19 cellular contexts compared by ENCODE assay signal in genomic region chr13:53694814-53695533, GRCh38.
DNase-seq lines count a peak whose midpoint lies in the region; ATAC-seq and TF ChIP-seq lines count a peak whose summit lies in the region.
"Had no signal": no experiment of that assay in that cellular context is flagged by ENCODE, and none has a peak within 500 bp of the region (broad histone marks: within the 10 kb centered on the region; RNA-seq: fewer than 3 reads in every experiment).

No MANE protein-coding gene starts in this region.

- H3K9me2 ChIP-seq in MM.1S (replicated peaks; ENCODE audit: insufficient read depth, low read length): no peaks in the 10 kb centered on the region

- peaks cover 18% of the 10 kb centered on the region for H3K4me1 Mint-ChIP-seq in neural crest cell
- H3K4me1 Mint-ChIP-seq: CD4-positive, alpha-beta memory T cell had no signal

- H3K27ac Mint-ChIP-seq in neural crest cell (ENCODE audit: unreplicated experiment): peak overlapping the region; percentile 0
- H3K27ac Mint-ChIP-seq: CD4-positive, alpha-beta memory T cell had no signal

- H3K27me3 Mint-ChIP-seq in neural crest cell (ENCODE audit: low read depth): no peaks in the 10 kb centered on the region
- H3K27me3 Mint-ChIP-seq: CD4-positive, alpha-beta memory T cell had no signal

- TF ChIP-seq CTCF in neural crest cell (conservative IDR thresholded peaks at IDR 0.05) (no peak), MM.1S (IDR thresholded peaks at IDR 0.05; ENCODE audit: low read length) (no peak)

- intact Hi-C loops in posterior cingulate gyrus (cut with DNase I): no loop called here

- H2AFZ ChIP-seq in MM.1S (ENCODE audit: low read length): no peak overlapping the region

- H3K79me2 ChIP-seq in MM.1S (ENCODE audit: low read length): no peaks in the 10 kb centered on the region

- H3K9me3 ChIP-seq in MM.1S (replicated peaks; ENCODE audit: insufficient read depth, low read length): no peaks in the 10 kb centered on the region
- H3K9me3 ChIP-seq: BE2C, SJSA1 had no signal

- H3K27me3 ChIP-seq in MM.1S (replicated peaks; ENCODE audit: insufficient read depth, low read length): no peaks in the 10 kb centered on the region
- H3K27me3 ChIP-seq: BE2C, SJSA1 had no signal

- ATAC-seq in HG03520 (IDR thresholded peaks at IDR 0.05; ENCODE audit: unreplicated experiment): no peak

- no peaks in the 10 kb centered on the region for H3K36me3 ChIP-seq in MM.1S (replicated peaks; ENCODE audit: insufficient read depth, low read length)
- H3K36me3 ChIP-seq: BE2C, SJSA1 had no signal

- no peak overlapping the region for H3K4me3 Mint-ChIP-seq in neural crest cell
- H3K4me3 Mint-ChIP-seq: CD4-positive, alpha-beta memory T cell had no signal

- DNase-seq in NCI-H526 treated with DMSO at 0.1 percent for 48 hours (lab: John Stamatoyannopoulos, UW): peak; percentile 55
- peak; percentile 43 for DNase-seq in ecto neural progenitor cell (ENCODE audit: low spot score)
- no peak for DNase-seq in neural crest cell (ENCODE audit: low read depth, low spot score)
- DNase-seq in posterior cingulate gyrus: no peak
- no peak for DNase-seq in UCSD-AML1 (lab: John Stamatoyannopoulos, UW; ENCODE audit: unreplicated experiment)
- DNase-seq in MM.1S: no peak
- DNase-seq: BE2C; CD4-positive, alpha-beta memory T cell; DMS 273 treated with DMSO at 0.1 percent for 48 hours; HCEC 1CT; Kasumi-1; NCI-H1417 treated with DMSO at 0.1 percent for 48 hours; NCI-H2029; NCI-H2171 treated with DMSO at 0.1 percent for 48 hours; NCI-H510A; NK-92 treated with Interleukin-12 subunit alpha and Interleukin-12 subunit beta, amount 100 ng/mL, for 24 hours had no signal

- no peaks in the 10 kb centered on the region for H3F3A ChIP-seq in MM.1S (ENCODE audit: insufficient read depth, low read length)

- H3K9me3 Mint-ChIP-seq in neural crest cell: peaks cover 11% of the 10 kb centered on the region

- H3K4me3 ChIP-seq in MM.1S (ENCODE audit: low read length): no peak overlapping the region
- H3K4me3 ChIP-seq: SJSA1 had no signal

- H3K27ac ChIP-seq in MM.1S (ENCODE audit: low read length): no peak overlapping the region
- H3K27ac ChIP-seq: RWPE1, SJSA1 had no signal

- no peak overlapping the region for H3K4me2 ChIP-seq in MM.1S (ENCODE audit: low read depth, low read length)

- H3K4me1 ChIP-seq in MM.1S (ENCODE audit: low read length): no peaks in the 10 kb centered on the region
- H3K4me1 ChIP-seq: BE2C, SJSA1 had no signal

- no peak overlapping the region for H3K9ac ChIP-seq in MM.1S (ENCODE audit: low read length)

- peaks cover 4% of the 10 kb centered on the region for H3K36me3 Mint-ChIP-seq in neural crest cell (ENCODE audit: low read depth)

- H4K20me1 ChIP-seq in MM.1S (ENCODE audit: insufficient read depth, low read length): no peaks in the 10 kb centered on the region

Comparison
In these comparisons a context has a peak if more than half of its experiments do, and no peak if none do; other contexts are left out.
1. DNase-seq: peak in NCI-H526 treated with DMSO at 0.1 percent for 48 hours (single experiment) and ecto neural progenitor cell (single experiment); none in neural crest cell (single experiment), posterior cingulate gyrus (0 of 10), UCSD-AML1 (single experiment) and MM.1S (single experiment).